2 cellular contexts compared by ENCODE assay signal in genomic region chr15:79047676-79048439, GRCh38.
TF ChIP-seq lines count a peak whose summit lies in the region.

No MANE protein-coding gene starts in this region.

TF ChIP-seq in HepG2, 621 proteins besides CTCF, POLR2A, EP300 and RAD21:
- TF ChIP-seq ZSCAN29 (CRISPR knock-in tag; conservative IDR thresholded peaks at IDR 0.05): no peak
- TF ChIP-seq TERF1 (CRISPR knock-in tag; IDR thresholded peaks at IDR 0.05): no peak
- TF ChIP-seq ZNF768 (CRISPR knock-in tag; IDR thresholded peaks at IDR 0.05): peak; percentile 68; the same call in 1 of the 2 replicates
- TF ChIP-seq, protein P1, sequence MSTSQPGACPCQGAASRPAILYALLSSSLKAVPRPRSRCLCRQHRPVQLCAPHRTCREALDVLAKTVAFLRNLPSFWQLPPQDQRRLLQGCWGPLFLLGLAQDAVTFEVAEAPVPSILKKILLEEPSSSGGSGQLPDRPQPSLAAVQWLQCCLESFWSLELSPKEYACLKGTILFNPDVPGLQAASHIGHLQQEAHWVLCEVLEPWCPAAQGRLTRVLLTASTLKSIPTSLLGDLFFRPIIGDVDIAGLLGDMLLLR (CRISPR knock-in tag; IDR thresholded peaks at IDR 0.05): no peak
- TF ChIP-seq TFAP4 (IDR thresholded peaks at IDR 0.05; ENCODE audit: borderline replicate concordance, low read depth): no peak

TF ChIP-seq in H1, 55 proteins besides CTCF, POLR2A, EP300 and RAD21:
- no peak for TF ChIP-seq SRF (IDR thresholded peaks at IDR 0.05; ENCODE audit: low read depth, low read length)
- TF ChIP-seq SIRT6 (IDR thresholded peaks at IDR 0.05; ENCODE audit: low read length): no peak
- TF ChIP-seq CREB1 (IDR thresholded peaks at IDR 0.05): no peak
- TF ChIP-seq SIX5 (IDR thresholded peaks at IDR 0.05; ENCODE audit: low read depth, low read length): no peak
- no peak for TF ChIP-seq E2F6 (IDR thresholded peaks at IDR 0.05)
- no peak for TF ChIP-seq TAF7 (optimal IDR thresholded peaks at IDR 0.05; ENCODE audit: borderline replicate concordance, low read depth, low read length)
- no peak for TF ChIP-seq BACH1 (IDR thresholded peaks at IDR 0.05; ENCODE audit: low read length)
- TF ChIP-seq KDM4A (IDR thresholded peaks at IDR 0.05; ENCODE audit: low read depth, low read length, severe bottlenecking): no peak
- TF ChIP-seq CHD1 (IDR thresholded peaks at IDR 0.05; ENCODE audit: low read depth, low read length): no peak
- TF ChIP-seq SUZ12 (IDR thresholded peaks at IDR 0.05; ENCODE audit: low read length): no peak
- TF ChIP-seq JUN (IDR thresholded peaks at IDR 0.05; ENCODE audit: low read depth, low read length): no peak
- no peak for TF ChIP-seq RXRA (IDR thresholded peaks at IDR 0.05; ENCODE audit: insufficient read depth, low read depth, low read length)
- no peak for TF ChIP-seq KDM1A (IDR thresholded peaks at IDR 0.05; ENCODE audit: borderline replicate concordance, low read length)
- no peak for TF ChIP-seq GTF2F1 (IDR thresholded peaks at IDR 0.05; ENCODE audit: borderline replicate concordance, low read depth, low read length)
- no peak for TF ChIP-seq BRCA1 (IDR thresholded peaks at IDR 0.05; ENCODE audit: low read depth, low read length)
- no peak for TF ChIP-seq YY1 (IDR thresholded peaks at IDR 0.05; ENCODE audit: low read depth, low read length)
- no peak for TF ChIP-seq GABPA (IDR thresholded peaks at IDR 0.05; ENCODE audit: borderline replicate concordance, insufficient read depth, low read length)
- TF ChIP-seq POU5F1 (IDR thresholded peaks at IDR 0.05; ENCODE audit: low read depth, low read length): no peak
- TF ChIP-seq CBX5 (IDR thresholded peaks at IDR 0.05; ENCODE audit: low read depth, low read length): no peak
